1 cellular context compared by ENCODE assay signal in genomic region chr19:14322889-14323463, GRCh38.
TF ChIP-seq lines count a peak whose summit lies in the region.

No MANE protein-coding gene starts in this region.

TF ChIP-seq in GM23338, 12 proteins besides CTCF, POLR2A, EP300 and RAD21:
- TF ChIP-seq ZNF462 (CRISPR knock-in tag; IDR thresholded peaks at IDR 0.05) (no peak), EZH2phosphoT487 (IDR thresholded peaks at IDR 0.05; ENCODE audit: unreplicated experiment) (no peak), CREB1 (CRISPR knock-in tag; IDR thresholded peaks at IDR 0.05; ENCODE audit: low read depth) (no peak), JUNB (IDR thresholded peaks at IDR 0.05; ENCODE audit: unreplicated experiment) (no peak), ZNF331 (CRISPR knock-in tag; IDR thresholded peaks at IDR 0.05; ENCODE audit: low read depth) (no peak), STAT1 (IDR thresholded peaks at IDR 0.05; ENCODE audit: unreplicated experiment) (no peak), NANOG (IDR thresholded peaks at IDR 0.05; ENCODE audit: borderline replicate concordance) (no peak), REST (IDR thresholded peaks at IDR 0.05; ENCODE audit: unreplicated experiment) (no peak), POLR2AphosphoS5 (IDR thresholded peaks at IDR 0.05; ENCODE audit: low read depth) (no peak), EZH2 (IDR thresholded peaks at IDR 0.05; ENCODE audit: low read depth, unreplicated experiment) (no peak)
- TF ChIP-seq, protein P1, sequence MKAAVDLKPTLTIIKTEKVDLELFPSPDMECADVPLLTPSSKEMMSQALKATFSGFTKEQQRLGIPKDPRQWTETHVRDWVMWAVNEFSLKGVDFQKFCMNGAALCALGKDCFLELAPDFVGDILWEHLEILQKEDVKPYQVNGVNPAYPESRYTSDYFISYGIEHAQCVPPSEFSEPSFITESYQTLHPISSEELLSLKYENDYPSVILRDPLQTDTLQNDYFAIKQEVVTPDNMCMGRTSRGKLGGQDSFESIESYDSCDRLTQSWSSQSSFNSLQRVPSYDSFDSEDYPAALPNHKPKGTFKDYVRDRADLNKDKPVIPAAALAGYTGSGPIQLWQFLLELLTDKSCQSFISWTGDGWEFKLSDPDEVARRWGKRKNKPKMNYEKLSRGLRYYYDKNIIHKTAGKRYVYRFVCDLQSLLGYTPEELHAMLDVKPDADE (IDR thresholded peaks at IDR 0.05): no peak
